Comparison of ENCODE assay signal across 28 cellular contexts in genomic region chr20:1773816-1774215, GRCh38.
"Had no signal": no experiment of that assay in that cellular context is flagged by ENCODE, and none has a peak within 500 bp of the region (broad histone marks: within the 10 kb centered on the region; RNA-seq: fewer than 3 reads in every experiment).

No MANE protein-coding gene starts in this region.

- H3K27me3 ChIP-seq: colonic mucosa, dorsolateral prefrontal cortex, esophagus muscularis mucosa, esophagus squamous epithelium, foreskin keratinocyte, gastrocnemius medialis, gastroesophageal sphincter, heart left ventricle, heart right ventricle had no signal

- FAIRE-seq: colon, endometrium, endothelial cell of umbilical vein, frontal cortex had no signal

- H3K4me3 ChIP-seq: colonic mucosa, coronary artery, dorsolateral prefrontal cortex, esophagus muscularis mucosa, esophagus squamous epithelium, gastrocnemius medialis, gastroesophageal sphincter, heart left ventricle, heart right ventricle had no signal

- DNase-seq: colonic mucosa; cortex of kidney; dermis blood vessel endothelial cell; dorsolateral prefrontal cortex; effector CD4-positive, alpha-beta T cell; effector CD8-positive, alpha-beta T cell; effector memory CD4-positive, alpha-beta T cell; effector memory CD8-positive, alpha-beta T cell; endodermal cell; erythroblast; esophagus squamous epithelium; foreskin fibroblast; foreskin keratinocyte; foreskin melanocyte; gastrocnemius medialis; glutamatergic neuron; head of caudate nucleus; heart left ventricle; heart right ventricle had no signal

- H3K27ac ChIP-seq: colonic mucosa, coronary artery, dorsolateral prefrontal cortex, epithelial cell of prostate, esophagus muscularis mucosa, esophagus squamous epithelium, foreskin keratinocyte, gastrocnemius medialis, gastroesophageal sphincter, heart left ventricle, heart right ventricle had no signal

- H3K4me1 ChIP-seq: foreskin keratinocyte had no signal

- H3K9me3 ChIP-seq: colonic mucosa, esophagus muscularis mucosa, esophagus squamous epithelium, gastrocnemius medialis, gastroesophageal sphincter, heart left ventricle, heart right ventricle had no signal

- H3K36me3 ChIP-seq: colonic mucosa, esophagus muscularis mucosa, esophagus squamous epithelium, gastrocnemius medialis, gastroesophageal sphincter, heart right ventricle had no signal

- ATAC-seq: effector memory CD8-positive, alpha-beta T cell; esophagus mucosa; foreskin keratinocyte; gastrocnemius medialis; gastroesophageal sphincter; heart left ventricle; heart right ventricle had no signal
